ENCODE assay signal across 26 cellular contexts in genomic region chr10:91000470-91000869, GRCh38.
DNase-seq lines count a peak whose midpoint lies in the region; ATAC-seq, FAIRE-seq and TF ChIP-seq lines count a peak whose summit lies in the region.
"Had no signal": no experiment of that assay in that cellular context is flagged by ENCODE, and none has a peak within 500 bp of the region (broad histone marks: within the 10 kb centered on the region; RNA-seq: fewer than 3 reads in every experiment).

No MANE protein-coding gene starts in this region.

- H3K27ac ChIP-seq in left ventricle myocardium inferior (replicated peaks) (no peak overlapping the region), K562 (ENCODE audit: extremely low read depth, low read depth, low read length) (no peak overlapping the region)
- H3K27ac ChIP-seq: 22Rv1, SK-N-MC had no signal

- peak overlapping the region; percentile 96 for H3K27ac Mint-ChIP-seq in stimulated activated naive B cell treated with anti-CD40 and anti-IgM and Interleukin-4, amounts not matched to agents 10 μg/mL and 1 μg/mL and 100 μg/mL, for 72 hours
- H3K27ac Mint-ChIP-seq: CD4-positive, alpha-beta memory T cell; HFFc6 had no signal

- in situ Hi-C loops in GM18951 (cut with MboI; ENCODE audit: low sequenced_read_pairs, unreplicated experiment) = loop anchor here (10.0 kb wide), 1 partner anchor 254 kb away; no protein-coding TSS in a partner anchor
- in situ Hi-C loops in K562 (cut with MboI) = loop anchor here (10.0 kb wide), 1 partner anchor 244 kb away; no protein-coding TSS in a partner anchor

- TF ChIP-seq RAD21 in K562 (CRISPR knock-in tag; conservative IDR thresholded peaks at IDR 0.05 in 1 of 2, IDR thresholded peaks at IDR 0.05 in 1 of 2) = no peak

- H3K9me3 Mint-ChIP-seq in stimulated activated naive B cell treated with anti-CD40 and anti-IgM and Interleukin-4, amounts not matched to agents 10 μg/mL and 1 μg/mL and 100 μg/mL, for 72 hours = peaks cover 21 to 26% of the 10 kb centered on the region in 2 donors
- H3K9me3 Mint-ChIP-seq: CD4-positive, alpha-beta memory T cell; HFFc6 had no signal

- 0% methylated on average over 6 of the region's 6 CpGs for WGBS in K562 (ENCODE audit: insufficient coverage, low coverage, missing lambda C conversion rate)

- no peak for FAIRE-seq in K562 (lab: Jason Lieb, UNC)
- FAIRE-seq in frontal cortex (lab: Jason Lieb, UNC) = no peak

- DNase-seq in Right ventricle myocardium inferior (ENCODE audit: missing footprints) (no peak), left ventricle myocardium inferior (no peak), K562 (ENCODE audit: extremely low read depth in 1 of 4, low spot score in 3 of 4) (no peak), frontal cortex (ENCODE audit: low spot score in 2 of 2) (no peak), NCI-H2029 (lab: John Stamatoyannopoulos, UW) (no peak)
- DNase-seq in stimulated activated naive B cell treated with anti-CD40 and anti-IgM and Interleukin-4, amounts not matched to agents 10 μg/mL and 1 μg/mL and 100 μg/mL, for 72 hours = no peak
- DNase-seq: ACHN; Caco-2; CD4-positive, alpha-beta memory T cell; DMS 273 treated with DMSO at 0.1 percent for 48 hours; DMS79 treated with DMSO at 0.1 percent for 48 hours; H7; HFFc6; NCI-H1092 treated with DMSO at 0.1 percent for 48 hours; NCI-H1436 treated with DMSO at 0.1 percent for 48 hours; NCI-H1930; NCI-H226; NCI-H510A treated with DMSO at 0.1 percent for 48 hours; NCI-H748 treated with DMSO at 0.1 percent for 48 hours; Right ventricle myocardium superior; SW 1271 had no signal

- H4K20me1 ChIP-seq in K562 (replicated peaks; ENCODE audit: control insufficient read depth, insufficient read depth, low read length) = no peaks in the 10 kb centered on the region
- H4K20me1 ChIP-seq: BLaER1 treated with 17β-estradiol and CSF1 and Interleukin-3, amounts not matched to agents 10 nM and 100 nM had no signal

- TF ChIP-seq CTCF in left ventricle myocardium inferior (IDR thresholded peaks at IDR 0.05; ENCODE audit: borderline replicate concordance) = no peak
- no peak for TF ChIP-seq CTCF in K562 (IDR thresholded peaks at IDR 0.05 in 2 of 3, conservative IDR thresholded peaks at IDR 0.05 in 1 of 3; ENCODE audit: insufficient read depth in 2 of 3, low read depth in 1 of 3, low read length in 3 of 3)

- H3K36me3 Mint-ChIP-seq in stimulated activated naive B cell treated with anti-CD40 and anti-IgM and Interleukin-4, amounts not matched to agents 10 μg/mL and 1 μg/mL and 100 μg/mL, for 72 hours = peaks cover 42 to 67% of the 10 kb centered on the region in 2 donors
- H3K36me3 Mint-ChIP-seq: CD4-positive, alpha-beta memory T cell had no signal

- H3K9ac ChIP-seq in K562 (ENCODE audit: insufficient read depth in 1 of 2, low read depth in 2 of 2, low read length in 2 of 2) = no peak overlapping the region

- TF ChIP-seq POLR2A in GM18951 (IDR thresholded peaks at IDR 0.05; ENCODE audit: extremely low read depth, insufficient read depth, insufficient read length) (peak; percentile 15), K562 (conservative IDR thresholded peaks at IDR 0.05) (no peak)

- H3K4me2 ChIP-seq in K562 (ENCODE audit: insufficient read depth, low read length) = no peak overlapping the region

- ATAC-seq in Right ventricle myocardium inferior = peak; percentile 37
- no peak for ATAC-seq in K562
- ATAC-seq in stimulated activated naive B cell treated with anti-CD40 and anti-IgM and Interleukin-4, amounts not matched to agents 10 μg/mL and 1 μg/mL and 100 μg/mL, for 72 hours (replicated peaks) = no peak
- ATAC-seq in GM21717 (IDR thresholded peaks at IDR 0.05; ENCODE audit: unreplicated experiment) = no peak

- no peaks in the 10 kb centered on the region for H3K9me1 ChIP-seq in K562 (ENCODE audit: control insufficient read depth, insufficient read depth, low read length)

- H2AFZ ChIP-seq in K562 (ENCODE audit: low read depth, low read length) = no peak overlapping the region

- H3K27me3 Mint-ChIP-seq in stimulated activated naive B cell treated with anti-CD40 and anti-IgM and Interleukin-4, amounts not matched to agents 10 μg/mL and 1 μg/mL and 100 μg/mL, for 72 hours = no peaks in the 10 kb centered on the region
- H3K27me3 Mint-ChIP-seq: CD4-positive, alpha-beta memory T cell had no signal

- no peaks in the 10 kb centered on the region for H3K79me2 ChIP-seq in K562 (ENCODE audit: control insufficient read depth, insufficient read depth, low read length)

- intact Hi-C loops in Right ventricle myocardium inferior (cut with DNase I) (no loop called here), left ventricle myocardium inferior (cut with micrococcal nuclease) (no loop called here), K562 (cut with micrococcal nuclease) (loop anchor here (10.0 kb wide), 1 partner anchor 544 kb away; no protein-coding TSS in a partner anchor)

- peaks cover 65 to 85% of the 10 kb centered on the region in 2 donors for H3K4me1 Mint-ChIP-seq in stimulated activated naive B cell treated with anti-CD40 and anti-IgM and Interleukin-4, amounts not matched to agents 10 μg/mL and 1 μg/mL and 100 μg/mL, for 72 hours
- H3K4me1 Mint-ChIP-seq: CD4-positive, alpha-beta memory T cell had no signal

- H3K4me3 ChIP-seq in left ventricle myocardium inferior = no peak overlapping the region
- no peak overlapping the region for H3K4me3 ChIP-seq in K562
- H3K4me3 ChIP-seq: BLaER1 treated with 17β-estradiol and CSF1 and Interleukin-3, amounts not matched to agents 10 nM and 100 nM; SK-N-MC had no signal

- no TSS peak for BruUV-seq in K562 (replicated peaks; lab: Mats Ljungman, UMichigan)

- CTCF ChIA-PET in K562 (lab: Yijun Ruan, JAX; ENCODE audit: low intra/inter-chr PET ratio) = no interaction called here

- H3K27me3 ChIP-seq in left ventricle myocardium inferior (ENCODE audit: low read depth) = no peaks in the 10 kb centered on the region
- H3K27me3 ChIP-seq in K562 (ENCODE audit: control insufficient read depth in 2 of 2, insufficient read depth in 2 of 2, low read length in 2 of 2) = peaks cover 0 to 7% of the 10 kb centered on the region in 2 experiments; a peak in 3 of 5 replicates
- H3K27me3 ChIP-seq: BLaER1 treated with 17β-estradiol and CSF1 and Interleukin-3, amounts not matched to agents 10 nM and 100 nM had no signal

- no peak for TF ChIP-seq EP300 in K562 (IDR thresholded peaks at IDR 0.05; ENCODE audit: low read length)

- H3K4me1 ChIP-seq in left ventricle myocardium inferior = no peaks in the 10 kb centered on the region
- H3K4me1 ChIP-seq in K562 (replicated peaks in 1 of 2; ENCODE audit: control insufficient read depth in 2 of 2, insufficient read depth in 2 of 2, low read length in 2 of 2) = no peaks in the 10 kb centered on the region

- POLR2A ChIA-PET in K562 (lab: Yijun Ruan, JAX) = interaction anchor here (0.8 to 1.0 kb wide), 2 partner anchors 11 to 17 kb away, joined by 3 read pairs; no protein-coding TSS in a partner anchor

- peak overlapping the region in 1 of 2 donors; percentile 35 for H3K4me3 Mint-ChIP-seq in stimulated activated naive B cell treated with anti-CD40 and anti-IgM and Interleukin-4, amounts not matched to agents 10 μg/mL and 1 μg/mL and 100 μg/mL, for 72 hours
- H3K4me3 Mint-ChIP-seq: CD4-positive, alpha-beta memory T cell; HFFc6 had no signal

- H3K9me3 ChIP-seq in left ventricle myocardium inferior (replicated peaks) (no peaks in the 10 kb centered on the region), K562 (replicated peaks; ENCODE audit: control insufficient read depth, insufficient read depth, low read depth, low read length) (no peaks in the 10 kb centered on the region)
- H3K9me3 ChIP-seq: Caco-2 had no signal

- no peaks in the 10 kb centered on the region for H3K36me3 ChIP-seq in left ventricle myocardium inferior
- H3K36me3 ChIP-seq in K562 (ENCODE audit: control insufficient read depth, insufficient read depth, low read length) = no peaks in the 10 kb centered on the region
- H3K36me3 ChIP-seq: BLaER1 treated with 17β-estradiol and CSF1 and Interleukin-3, amounts not matched to agents 10 nM and 100 nM had no signal

TF ChIP-seq in K562, 482 proteins besides CTCF, POLR2A, EP300 and RAD21:
- TF ChIP-seq NRF1 (conservative IDR thresholded peaks at IDR 0.05 in 1 of 2, IDR thresholded peaks at IDR 0.05 in 1 of 2) = peak; percentile 73 to 77
- no peak for TF ChIP-seq MBD2 (IDR thresholded peaks at IDR 0.05; ENCODE audit: borderline replicate concordance, low read depth)
